21 cellular contexts compared by ENCODE assay signal in genomic region chr6:302760-303159, GRCh38. TPM values are rescaled to one million over a fixed set of nuclear protein-coding genes. Genes with fewer than 3 reads are reported as not detected.
DNase-seq lines count a peak whose midpoint lies in the region; ATAC-seq, FAIRE-seq and TF ChIP-seq lines count a peak whose summit lies in the region.
"Had no signal": no experiment of that assay in that cellular context is flagged by ENCODE, and none has a peak within 500 bp of the region (broad histone marks: within the 10 kb centered on the region; RNA-seq: fewer than 3 reads in every experiment).

No MANE protein-coding gene starts in this region.

- peaks cover 2% of the 10 kb centered on the region for H3K36me3 Mint-ChIP-seq in osteocyte (ENCODE audit: unreplicated experiment)
- peaks cover 7% of the 10 kb centered on the region for H3K36me3 Mint-ChIP-seq in activated T-helper 1 cell treated with anti-CD3 and anti-CD28 coated beads, Interleukin-12 subunit alpha, Interleukin-12 subunit beta, Interleukin-2, Interleukin-4 antibody, amounts not matched to agents 30 ng/mL and 10 ng/mL and 1 ng/mL, durations not matched to agents 14 hours and 24 hours and 36 hours (ENCODE audit: low read depth)
- H3K36me3 Mint-ChIP-seq in activated naive CD4-positive, alpha-beta T cell treated with anti-CD3 and anti-CD28 coated beads for 36 hours (ENCODE audit: low read depth) = peaks cover 2% of the 10 kb centered on the region

- CTCF ChIA-PET in activated naive CD4-positive, alpha-beta T cell treated with anti-CD3 and anti-CD28 coated beads for 36 hours (lab: Charles Lee) = interaction anchor here (1.0 kb wide), 1 partner anchor 15 kb away, joined by 3 read pairs; no protein-coding TSS in a partner anchor

- no peak overlapping the region for H3K4me3 Mint-ChIP-seq in osteocyte (ENCODE audit: unreplicated experiment)
- no peak overlapping the region for H3K4me3 Mint-ChIP-seq in activated T-helper 1 cell treated with anti-CD3 and anti-CD28 coated beads, Interleukin-12 subunit alpha, Interleukin-12 subunit beta, Interleukin-2, Interleukin-4 antibody, amounts not matched to agents 30 ng/mL and 10 ng/mL and 1 ng/mL, durations not matched to agents 14 hours and 24 hours and 36 hours
- no peak overlapping the region for H3K4me3 Mint-ChIP-seq in activated naive CD4-positive, alpha-beta T cell treated with anti-CD3 and anti-CD28 coated beads for 36 hours
- H3K4me3 Mint-ChIP-seq: B cell; CD4-positive, alpha-beta memory T cell had no signal

- H3K4me1 ChIP-seq in BLaER1 = peaks cover 90% of the 10 kb centered on the region

- TF ChIP-seq CTCF in bronchial epithelial cell (IDR thresholded peaks at IDR 0.05; ENCODE audit: insufficient read depth, low read length, severe bottlenecking) (no peak), osteocyte (IDR thresholded peaks at IDR 0.05) (no peak)

- no peak for ATAC-seq in GM21717 (IDR thresholded peaks at IDR 0.05; ENCODE audit: unreplicated experiment)

- peak overlapping the region; percentile 10; the same call in 1 of the 2 replicates for H3K4me2 ChIP-seq in BLaER1

- intact Hi-C loops in activated T-helper 1 cell treated with anti-CD3 and anti-CD28 coated beads, Interleukin-12 subunit alpha, Interleukin-12 subunit beta, Interleukin-2, Interleukin-4 antibody, amounts not matched to agents 30 ng/mL and 10 ng/mL and 1 ng/mL, durations not matched to agents 14 hours and 24 hours and 36 hours (cut with micrococcal nuclease) = no loop called here
- intact Hi-C loops in activated naive CD4-positive, alpha-beta T cell treated with anti-CD3 and anti-CD28 coated beads for 36 hours (cut with micrococcal nuclease) = no loop called here

- peaks cover 20% of the 10 kb centered on the region for H3K9me3 ChIP-seq in BLaER1

- no peak overlapping the region for H3K27ac Mint-ChIP-seq in osteocyte (ENCODE audit: unreplicated experiment)
- no peak overlapping the region for H3K27ac Mint-ChIP-seq in activated T-helper 1 cell treated with anti-CD3 and anti-CD28 coated beads, Interleukin-12 subunit alpha, Interleukin-12 subunit beta, Interleukin-2, Interleukin-4 antibody, amounts not matched to agents 30 ng/mL and 10 ng/mL and 1 ng/mL, durations not matched to agents 14 hours and 24 hours and 36 hours
- no peak overlapping the region for H3K27ac Mint-ChIP-seq in activated naive CD4-positive, alpha-beta T cell treated with anti-CD3 and anti-CD28 coated beads for 36 hours
- H3K27ac Mint-ChIP-seq: B cell; CD4-positive, alpha-beta memory T cell had no signal

- H3K27me3 ChIP-seq in BLaER1 (no peaks in the 10 kb centered on the region), bronchial epithelial cell (ENCODE audit: control insufficient read depth, insufficient read depth, low read length) (no peaks in the 10 kb centered on the region)

- H3K27me3 Mint-ChIP-seq in osteocyte (ENCODE audit: unreplicated experiment) = no peaks in the 10 kb centered on the region
- H3K27me3 Mint-ChIP-seq in activated T-helper 1 cell treated with anti-CD3 and anti-CD28 coated beads, Interleukin-12 subunit alpha, Interleukin-12 subunit beta, Interleukin-2, Interleukin-4 antibody, amounts not matched to agents 30 ng/mL and 10 ng/mL and 1 ng/mL, durations not matched to agents 14 hours and 24 hours and 36 hours (ENCODE audit: insufficient read depth) = no peaks in the 10 kb centered on the region
- H3K27me3 Mint-ChIP-seq in activated naive CD4-positive, alpha-beta T cell treated with anti-CD3 and anti-CD28 coated beads for 36 hours (ENCODE audit: low read depth) = no peaks in the 10 kb centered on the region
- H3K27me3 Mint-ChIP-seq: B cell; CD4-positive, alpha-beta memory T cell had no signal

- H3K9me3 Mint-ChIP-seq in osteocyte (ENCODE audit: unreplicated experiment) = no peaks in the 10 kb centered on the region
- no peaks in the 10 kb centered on the region for H3K9me3 Mint-ChIP-seq in activated T-helper 1 cell treated with anti-CD3 and anti-CD28 coated beads, Interleukin-12 subunit alpha, Interleukin-12 subunit beta, Interleukin-2, Interleukin-4 antibody, amounts not matched to agents 30 ng/mL and 10 ng/mL and 1 ng/mL, durations not matched to agents 14 hours and 24 hours and 36 hours
- no peaks in the 10 kb centered on the region for H3K9me3 Mint-ChIP-seq in activated naive CD4-positive, alpha-beta T cell treated with anti-CD3 and anti-CD28 coated beads for 36 hours

- H3K4me3 ChIP-seq in BLaER1 (no peak overlapping the region), bronchial epithelial cell (ENCODE audit: low read depth, low read length) (no peak overlapping the region)
- H3K4me3 ChIP-seq: GM23248 had no signal

- peaks cover 34% of the 10 kb centered on the region for H3K36me3 ChIP-seq in BLaER1
- peaks cover 2% of the 10 kb centered on the region for H3K36me3 ChIP-seq in bronchial epithelial cell (ENCODE audit: control insufficient read depth, insufficient read depth, low read length)

- DNase-seq in bronchial epithelial cell (ENCODE audit: low read depth) = no peak
- peak; percentile 83 for DNase-seq in osteocyte (ENCODE audit: extremely low spot score, unreplicated experiment)
- no peak for DNase-seq in activated T-helper 1 cell treated with anti-CD3 and anti-CD28 coated beads, Interleukin-12 subunit alpha, Interleukin-12 subunit beta, Interleukin-2, Interleukin-4 antibody, amounts not matched to agents 30 ng/mL and 10 ng/mL and 1 ng/mL, durations not matched to agents 14 hours and 24 hours and 36 hours (ENCODE audit: low spot score)
- DNase-seq in activated naive CD4-positive, alpha-beta T cell treated with anti-CD3 and anti-CD28 coated beads for 36 hours = no peak
- DNase-seq: C1 segment of cervical spinal cord; Calu3; CD4-positive, alpha-beta memory T cell; COR-L47; DMS53; DMS79 treated with DMSO at 0.1 percent for 48 hours; GF-D8; GM23248; H7; HCEC 1CT had no signal

- H3K9ac ChIP-seq in BLaER1 = no peak overlapping the region
- H3K9ac ChIP-seq: GM23248 had no signal

- peaks cover 5% of the 10 kb centered on the region for H3K4me1 Mint-ChIP-seq in osteocyte (ENCODE audit: unreplicated experiment)
- H3K4me1 Mint-ChIP-seq in activated T-helper 1 cell treated with anti-CD3 and anti-CD28 coated beads, Interleukin-12 subunit alpha, Interleukin-12 subunit beta, Interleukin-2, Interleukin-4 antibody, amounts not matched to agents 30 ng/mL and 10 ng/mL and 1 ng/mL, durations not matched to agents 14 hours and 24 hours and 36 hours (ENCODE audit: low read depth) = peaks cover 6% of the 10 kb centered on the region
- H3K4me1 Mint-ChIP-seq in activated naive CD4-positive, alpha-beta T cell treated with anti-CD3 and anti-CD28 coated beads for 36 hours (ENCODE audit: low read depth) = peaks cover 3% of the 10 kb centered on the region

- no peaks in the 10 kb centered on the region for H4K20me1 ChIP-seq in BLaER1

- FAIRE-seq in bronchial epithelial cell (lab: Jason Lieb, UNC) = peak; percentile 43
- FAIRE-seq: A204.1, GM12892, H1 had no signal

- no peak overlapping the region for H3K27ac ChIP-seq in BLaER1
- H3K27ac ChIP-seq: 22Rv1, GM23248 had no signal

RNA-seq across cellular contexts. Expression of gene DUSP22, which starts 10.5 kb away (rescaled TPM):
- 33.7 and 42.0 TPM in 2 replicates for total RNA-seq in bronchial epithelial cell
- total RNA-seq in osteocyte = 27.4 and 29.7 TPM in 2 replicates
- total RNA-seq in activated T-helper 1 cell treated with anti-CD3 and anti-CD28 coated beads, Interleukin-12 subunit alpha, Interleukin-12 subunit beta, Interleukin-2, Interleukin-4 antibody, amounts not matched to agents 30 ng/mL and 10 ng/mL and 1 ng/mL, durations not matched to agents 14 hours and 24 hours and 36 hours = 22.0 and 22.1 TPM in 2 replicates
- total RNA-seq in activated naive CD4-positive, alpha-beta T cell treated with anti-CD3 and anti-CD28 coated beads for 36 hours = 10 to 100 TPM; 44.6 to 46.9 TPM
